Comparison of ENCODE assay signal across 28 cellular contexts in the genomic region with DNA sequence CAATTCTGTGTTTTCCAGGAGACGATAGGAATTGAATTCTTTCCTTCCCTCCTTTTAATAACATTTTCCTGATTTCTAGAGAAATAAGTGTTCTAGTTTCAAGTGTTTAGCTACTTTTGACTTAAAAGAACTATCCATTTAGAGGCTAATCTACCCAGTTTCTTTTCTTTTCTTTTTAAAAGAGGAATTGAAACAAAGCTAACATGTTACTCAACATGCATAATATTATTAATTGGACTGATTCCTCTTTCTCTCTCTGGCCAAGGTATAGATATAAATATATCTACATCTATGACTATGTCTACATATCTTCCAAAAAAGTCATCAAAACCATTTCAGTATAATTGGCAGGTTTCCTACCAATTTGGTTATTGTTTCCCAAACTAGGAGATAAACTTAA.
A peak's percentile ranks its signal among the peaks of the same experiment; 100 is the strongest.
DNase-seq lines count a peak whose midpoint lies in the region; ATAC-seq and TF ChIP-seq lines count a peak whose summit lies in the region.
"Had no signal": no experiment of that assay in that cellular context is flagged by ENCODE, and none has a peak within 500 bp of the region (broad histone marks: within the 10 kb centered on the region; RNA-seq: fewer than 3 reads in every experiment).

No MANE protein-coding gene starts in this region.

- no peaks in the 10 kb centered on the region for H3K36me3 Mint-ChIP-seq in stimulated activated naive B cell treated with anti-CD40 and anti-IgM and Interleukin-4, amounts not matched to agents 10 μg/mL and 1 μg/mL and 100 μg/mL, for 72 hours
- H3K36me3 Mint-ChIP-seq: CD8-positive, alpha-beta memory T cell; immature natural killer cell; naive thymus-derived CD8-positive, alpha-beta T cell; T-cell had no signal

- no peaks in the 10 kb centered on the region for H3K36me3 ChIP-seq in mucosa of descending colon (ENCODE audit: low read depth)
- H3K36me3 ChIP-seq: colonic mucosa, left lung, ovary, upper lobe of left lung had no signal

- intact Hi-C loops in mucosa of descending colon (cut with DNase I, micrococcal nuclease): no loop called here

- no peak for TF ChIP-seq CTCF in mucosa of descending colon (IDR thresholded peaks at IDR 0.05)

- no peak overlapping the region for H3K27ac Mint-ChIP-seq in stimulated activated naive B cell treated with anti-CD40 and anti-IgM and Interleukin-4, amounts not matched to agents 10 μg/mL and 1 μg/mL and 100 μg/mL, for 72 hours
- H3K27ac Mint-ChIP-seq: activated CD8-positive, alpha-beta T cell treated with anti-CD3 and anti-CD28 coated beads, Interleukin-2, amount 10 ng/mL, durations not matched to agents 7 days and 5 days; CD8-positive, alpha-beta memory T cell; effector memory CD8-positive, alpha-beta T cell; immature natural killer cell; naive thymus-derived CD8-positive, alpha-beta T cell; T-cell had no signal

- DNase-seq in NOMO-1 treated with DMSO at 0.1 percent for 48 hours (lab: John Stamatoyannopoulos, UW; ENCODE audit: unreplicated experiment) (peak; percentile 55), NOMO-1 treated with dmso at 0.1 percent for 144 hours (lab: John Stamatoyannopoulos, UW; ENCODE audit: unreplicated experiment) (no peak), NCI-H187 treated with DMSO at 0.1 percent for 48 hours (lab: John Stamatoyannopoulos, UW) (no peak), mucosa of descending colon (no peak)
- no peak for DNase-seq in stimulated activated naive B cell treated with anti-CD40 and anti-IgM and Interleukin-4, amounts not matched to agents 10 μg/mL and 1 μg/mL and 100 μg/mL, for 72 hours
- DNase-seq: activated CD4-positive, CD25-positive, alpha-beta regulatory T cell treated with anti-CD3 and anti-CD28 coated beads, Interleukin-2, amount 50 U/mL, for 72 hours; activated CD8-positive, alpha-beta T cell treated with anti-CD3 and anti-CD28 coated beads, Interleukin-2, amount 10 ng/mL, durations not matched to agents 7 days and 5 days; activated naive CD4-positive, alpha-beta T cell; CD8-positive, alpha-beta memory T cell; colonic mucosa; DMS53; effector memory CD8-positive, alpha-beta T cell; GF-D8; HCEC 1CT; immature natural killer cell; left lung; naive thymus-derived CD8-positive, alpha-beta T cell; NCI-H2227 treated with DMSO at 0.1 percent for 48 hours; NCI-H82; ovary; PC-9; T-cell; upper lobe of left lung had no signal

- peaks cover 5 to 7% of the 10 kb centered on the region in 2 donors for H3K27me3 Mint-ChIP-seq in stimulated activated naive B cell treated with anti-CD40 and anti-IgM and Interleukin-4, amounts not matched to agents 10 μg/mL and 1 μg/mL and 100 μg/mL, for 72 hours

- H3K4me1 ChIP-seq in mucosa of descending colon (ENCODE audit: low read depth): no peaks in the 10 kb centered on the region
- H3K4me1 ChIP-seq: colonic mucosa, left lung, upper lobe of left lung had no signal

- H3K4me1 Mint-ChIP-seq in stimulated activated naive B cell treated with anti-CD40 and anti-IgM and Interleukin-4, amounts not matched to agents 10 μg/mL and 1 μg/mL and 100 μg/mL, for 72 hours: no peaks in the 10 kb centered on the region
- H3K4me1 Mint-ChIP-seq: CD8-positive, alpha-beta memory T cell; immature natural killer cell; naive thymus-derived CD8-positive, alpha-beta T cell; T-cell had no signal

- no peak overlapping the region for H3K4me3 Mint-ChIP-seq in stimulated activated naive B cell treated with anti-CD40 and anti-IgM and Interleukin-4, amounts not matched to agents 10 μg/mL and 1 μg/mL and 100 μg/mL, for 72 hours
- H3K4me3 Mint-ChIP-seq: activated CD8-positive, alpha-beta T cell treated with anti-CD3 and anti-CD28 coated beads, Interleukin-2, amount 10 ng/mL, durations not matched to agents 7 days and 5 days; CD8-positive, alpha-beta memory T cell; effector memory CD8-positive, alpha-beta T cell; immature natural killer cell; naive thymus-derived CD8-positive, alpha-beta T cell; T-cell had no signal

- no peak overlapping the region for H3K4me3 ChIP-seq in mucosa of descending colon
- H3K4me3 ChIP-seq: colonic mucosa, hepatocyte, left lung, ovary, PC-9, upper lobe of left lung had no signal

- ATAC-seq in GM21723 (IDR thresholded peaks at IDR 0.05; ENCODE audit: unreplicated experiment) (peak; percentile 94), HG03342 (IDR thresholded peaks at IDR 0.05; ENCODE audit: unreplicated experiment) (peak; percentile 70), GM19452 (IDR thresholded peaks at IDR 0.05; ENCODE audit: unreplicated experiment) (no peak), mucosa of descending colon (no peak)
- peak; percentile 46 to 74 for ATAC-seq in stimulated activated naive B cell treated with anti-CD40 and anti-IgM and Interleukin-4, amounts not matched to agents 10 μg/mL and 1 μg/mL and 100 μg/mL, for 72 hours (replicated peaks)
- ATAC-seq: activated CD8-positive, alpha-beta T cell treated with anti-CD3 and anti-CD28 coated beads, Interleukin-2, amount 10 ng/mL, durations not matched to agents 7 days and 5 days; effector memory CD8-positive, alpha-beta T cell; esophagus mucosa; left lung; naive thymus-derived CD8-positive, alpha-beta T cell; T-cell had no signal

- H3K9me3 Mint-ChIP-seq in stimulated activated naive B cell treated with anti-CD40 and anti-IgM and Interleukin-4, amounts not matched to agents 10 μg/mL and 1 μg/mL and 100 μg/mL, for 72 hours: peaks cover 0 to 2% of the 10 kb centered on the region in 2 donors
- H3K9me3 Mint-ChIP-seq: effector memory CD8-positive, alpha-beta T cell had no signal

- H3K9me3 ChIP-seq in mucosa of descending colon: no peaks in the 10 kb centered on the region
- H3K9me3 ChIP-seq: colonic mucosa, left lung, ovary, upper lobe of left lung had no signal

Comparison
In these comparisons a context has a peak if more than half of its experiments do, and no peak if none do; other contexts are left out.
1. ATAC-seq: peak in GM21723 (single experiment), HG03342 (single experiment) and stimulated activated naive B cell treated with anti-CD40 and anti-IgM and Interleukin-4, amounts not matched to agents 10 μg/mL and 1 μg/mL and 100 μg/mL, for 72 hours (2 of 2); none in GM19452 (single experiment) and mucosa of descending colon (single experiment).